6 cellular contexts compared by ENCODE assay signal in the genomic region with DNA sequence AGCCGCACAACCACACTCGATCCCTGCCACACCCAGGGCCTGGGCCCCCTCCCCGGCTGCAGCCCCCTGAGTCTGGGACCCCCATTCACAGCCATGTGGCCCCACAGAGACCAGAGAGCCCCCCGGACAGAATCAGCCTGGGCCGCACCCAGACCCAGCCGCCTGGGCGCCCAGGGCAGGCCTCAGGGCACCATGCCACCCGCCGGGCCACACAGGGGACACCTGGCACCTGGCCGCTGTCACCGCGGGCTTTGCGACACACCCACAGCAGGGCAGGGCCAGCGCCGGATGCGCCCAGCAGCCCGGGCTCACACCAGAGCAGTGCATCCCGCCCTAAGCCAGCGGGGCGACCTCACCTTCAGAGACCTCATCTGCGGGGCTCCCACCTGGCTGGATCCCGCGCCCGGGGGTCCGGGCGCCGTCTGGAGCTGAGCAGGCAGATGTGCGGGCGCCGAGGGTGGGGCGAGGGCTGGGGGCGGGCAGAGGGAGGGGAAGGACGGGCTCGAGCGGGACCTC. TPM values are rescaled to one million over a fixed set of nuclear protein-coding genes. Genes with fewer than 3 reads are reported as not detected.
A peak's percentile ranks its signal among the peaks of the same experiment; 100 is the strongest.
DNase-seq lines count a peak whose midpoint lies in the region; ATAC-seq and TF ChIP-seq lines count a peak whose summit lies in the region.

No MANE protein-coding gene starts in this region.

- no peaks in the 10 kb centered on the region for H3K79me2 ChIP-seq in DOHH2 (ENCODE audit: control insufficient read depth, low read length)

- DNase-seq in left lobe of liver (ENCODE audit: low spot score) (peak; percentile 83), osteocyte (ENCODE audit: extremely low spot score, unreplicated experiment) (no peak), endothelial cell (ENCODE audit: low spot score) (no peak)

- H3K9me3 ChIP-seq in DOHH2 (ENCODE audit: control insufficient read depth, insufficient read depth, low read length): no peaks in the 10 kb centered on the region

- H3K4me3 Mint-ChIP-seq in osteocyte (ENCODE audit: unreplicated experiment): no peak overlapping the region
- no peak overlapping the region for H3K4me3 Mint-ChIP-seq in endothelial cell (ENCODE audit: unreplicated experiment)

- peaks cover 7% of the 10 kb centered on the region; the same call in 1 of the 2 replicates for H3K36me3 ChIP-seq in DOHH2 (ENCODE audit: control insufficient read depth, low read length)

- H3K27ac Mint-ChIP-seq in osteocyte (ENCODE audit: unreplicated experiment): no peak overlapping the region
- no peak overlapping the region for H3K27ac Mint-ChIP-seq in endothelial cell (ENCODE audit: unreplicated experiment)

- H3K4me2 ChIP-seq in DOHH2 (ENCODE audit: low read length): peak overlapping the region; percentile 45

- peaks cover 33% of the 10 kb centered on the region for H3K4me1 Mint-ChIP-seq in osteocyte (ENCODE audit: unreplicated experiment)
- peaks cover 11% of the 10 kb centered on the region for H3K4me1 Mint-ChIP-seq in endothelial cell (ENCODE audit: unreplicated experiment)

- H3K9me3 Mint-ChIP-seq in osteocyte (ENCODE audit: unreplicated experiment): no peaks in the 10 kb centered on the region
- no peaks in the 10 kb centered on the region for H3K9me3 Mint-ChIP-seq in endothelial cell (ENCODE audit: unreplicated experiment)

- H3K27ac ChIP-seq in DOHH2 (ENCODE audit: low read depth, low read length): no peak overlapping the region

- ATAC-seq in left lobe of liver: peak; percentile 87
- ATAC-seq in HG03097 (IDR thresholded peaks at IDR 0.05; ENCODE audit: low FRiP score, unreplicated experiment): no peak

- no peaks in the 10 kb centered on the region for H3F3A ChIP-seq in DOHH2 (ENCODE audit: control insufficient read depth, insufficient read depth)

- H3K27me3 ChIP-seq in DOHH2 (ENCODE audit: control insufficient read depth, low read length): peaks cover 24% of the 10 kb centered on the region

- TF ChIP-seq CTCF in DOHH2 (IDR thresholded peaks at IDR 0.05; ENCODE audit: low read depth, low read length, poor library complexity, severe bottlenecking): no peak
- TF ChIP-seq CTCF in WI38 (IDR thresholded peaks at IDR 0.05; ENCODE audit: low read depth, low read length): no peak
- TF ChIP-seq CTCF in osteocyte (IDR thresholded peaks at IDR 0.05): no peak
- no peak for TF ChIP-seq CTCF in endothelial cell (IDR thresholded peaks at IDR 0.05; ENCODE audit: unreplicated experiment)

- no peaks in the 10 kb centered on the region for H4K20me1 ChIP-seq in DOHH2 (ENCODE audit: control insufficient read depth, insufficient read depth, low read depth, low read length)

- H3K27me3 Mint-ChIP-seq in osteocyte (ENCODE audit: unreplicated experiment) (no peaks in the 10 kb centered on the region), endothelial cell (ENCODE audit: unreplicated experiment) (peaks cover 8% of the 10 kb centered on the region)

- no peaks in the 10 kb centered on the region for H3K36me3 Mint-ChIP-seq in osteocyte (ENCODE audit: unreplicated experiment)
- no peaks in the 10 kb centered on the region for H3K36me3 Mint-ChIP-seq in endothelial cell (ENCODE audit: low read depth, unreplicated experiment)

- peak overlapping the region; percentile 30; the same call in 1 of the 2 replicates for H3K4me3 ChIP-seq in DOHH2 (ENCODE audit: low read length)
- peak overlapping the region; percentile 58 for H3K4me3 ChIP-seq in WI38 (ENCODE audit: low read depth, low read length)

- no peaks in the 10 kb centered on the region for H3K9me2 ChIP-seq in DOHH2 (replicated peaks; ENCODE audit: control insufficient read depth, low read length)

- H3K4me1 ChIP-seq in DOHH2 (ENCODE audit: control insufficient read depth, low read length): peaks cover 43% of the 10 kb centered on the region

RNA-seq across cellular contexts. Expression of gene TBXA2R, which starts 0.4 kb away (rescaled TPM):
- total RNA-seq in left lobe of liver (4.4 TPM), osteocyte (0.30 TPM in 1 of 2 replicates, not detected in the other), endothelial cell (ENCODE audit: unreplicated experiment) (7.3 TPM)

RNA-seq across cellular contexts. Expression of gene CACTIN, which starts 20.4 kb away (rescaled TPM):
- total RNA-seq in left lobe of liver (12.5 TPM), osteocyte (24.7 and 26.6 TPM in 2 replicates), endothelial cell (ENCODE audit: unreplicated experiment) (31.8 TPM)

RNA-seq across cellular contexts. Expression of gene GIPC3, which starts 21.0 kb away (rescaled TPM):
- total RNA-seq in left lobe of liver (0.75 TPM), osteocyte (0.67 and 1.2 TPM in 2 replicates), endothelial cell (ENCODE audit: unreplicated experiment) (11.0 TPM)

RNA-seq across cellular contexts. Expression of gene HMG20B, which starts 33.5 kb away (rescaled TPM):
- total RNA-seq in left lobe of liver: 44.2 TPM
- 74.1 and 81.4 TPM in 2 replicates for total RNA-seq in osteocyte
- total RNA-seq in endothelial cell (ENCODE audit: unreplicated experiment): 77.2 TPM

RNA-seq across cellular contexts. Expression of gene MFSD12, which starts 48.8 kb away (rescaled TPM):
- total RNA-seq in left lobe of liver (33.9 TPM), osteocyte (85.5 and 91.7 TPM in 2 replicates), endothelial cell (ENCODE audit: unreplicated experiment) (54.5 TPM)
